ENCODE assay signal across 8 cellular contexts in the genomic region with DNA sequence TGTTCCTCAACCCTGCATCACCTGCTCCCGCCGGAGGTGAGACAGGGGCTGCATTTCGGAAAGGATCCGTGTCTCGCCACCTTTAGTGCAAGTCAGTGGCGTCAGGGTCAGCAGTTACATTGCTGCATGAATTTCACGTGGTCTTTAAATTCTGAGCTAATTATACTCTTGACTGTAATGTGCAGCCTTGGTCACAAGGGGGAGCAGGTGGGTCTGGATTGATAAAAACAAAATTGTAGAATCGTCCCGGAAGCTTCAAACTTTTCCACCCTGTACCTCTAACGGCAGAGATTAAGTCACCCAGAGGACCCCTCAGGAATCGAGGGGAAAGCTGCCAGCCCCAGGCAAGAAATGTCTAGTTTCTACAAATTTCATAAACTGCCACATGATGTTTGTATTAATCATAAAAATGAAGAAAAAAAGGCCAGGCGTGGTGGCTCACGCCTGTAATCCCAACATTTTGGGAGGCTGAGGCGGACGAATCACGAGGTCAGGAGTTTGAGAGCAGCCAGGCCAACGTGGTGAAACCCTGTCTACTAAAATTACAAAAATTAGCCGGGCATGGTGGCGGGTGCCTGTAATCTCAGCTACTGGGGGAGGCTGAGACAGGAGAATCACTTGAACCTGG. TPM values are rescaled to one million over a fixed set of nuclear protein-coding genes. Genes with fewer than 3 reads are reported as not detected.
DNase-seq lines count a peak whose midpoint lies in the region; ATAC-seq, FAIRE-seq and TF ChIP-seq lines count a peak whose summit lies in the region.

No MANE protein-coding gene starts in this region.

- BruUV-seq in IMR-90 (replicated peaks; lab: Mats Ljungman, UMichigan): no TSS peak

- H3K4me1 ChIP-seq in IMR-90 (ENCODE audit: control insufficient read depth, insufficient read depth, low read length) (peaks cover 21% of the 10 kb centered on the region), tibial nerve (peaks cover 0 to 9% (median 0%) of the 10 kb centered on the region in 4 donors)

- H3K79me1 ChIP-seq in IMR-90 (ENCODE audit: low read depth in 1 of 2, low read length in 2 of 2): peaks cover 0 to 19% of the 10 kb centered on the region in 2 experiments; a peak in 1 of 4 replicates

- peak; percentile 75 for TF ChIP-seq RAD21 in IMR-90 (IDR thresholded peaks at IDR 0.05; ENCODE audit: low read length)

- peak overlapping the region in 1 of 2 experiments; percentile 83; a peak in 2 of 4 replicates for H4K8ac ChIP-seq in IMR-90 (ENCODE audit: low read depth in 2 of 2, low read length in 2 of 2)

- H4K91ac ChIP-seq in IMR-90 (ENCODE audit: insufficient read depth, low read depth, low read length): peak overlapping the region; percentile 82

- peak overlapping the region; percentile 69 for H3K18ac ChIP-seq in IMR-90 (ENCODE audit: low read depth, low read length)

- H3K27ac Mint-ChIP-seq in activated T-helper 17 cell treated with anti-CD3 and anti-CD28 coated beads, Interleukin-2, amount 50 U/mL, for 72 hours: peak overlapping the region; percentile 87

- H2AFZ ChIP-seq in IMR-90 (replicated peaks; ENCODE audit: low read length, poor library complexity): no peak overlapping the region

- H3K4me3 Mint-ChIP-seq in activated T-helper 17 cell treated with anti-CD3 and anti-CD28 coated beads, Interleukin-2, amount 50 U/mL, for 72 hours: peak overlapping the region; percentile 25

- POLR2A ChIA-PET in IMR-90 (lab: Charles Lee; ENCODE audit: unreplicated experiment) (interaction anchor here (0.6 to 1.5 kb wide), 6 partner anchors 15 to 254 kb away, joined by 3 to 17 read pairs (median 4); a partner anchor contains a TSS), RWPE1 (lab: Yijun Ruan, JAX; ENCODE audit: low non-redundant PET) (interaction anchor here (1.8 kb wide), 1 partner anchor 34 kb away, joined by 11 read pairs; no protein-coding TSS in a partner anchor)

- H3K27me3 ChIP-seq in IMR-90 (ENCODE audit: control insufficient read depth, insufficient read depth, low read length) (no peaks in the 10 kb centered on the region), tibial nerve (no peaks in the 10 kb centered on the region)

- peak overlapping the region; percentile 8; the same call in 1 of the 2 replicates for H3K56ac ChIP-seq in IMR-90 (ENCODE audit: extremely low read depth, insufficient read depth, low read length)

- CTCF ChIA-PET in IMR-90 (lab: Yijun Ruan, JAX) (interaction anchor here (0.9 to 4.7 kb wide), 9 partner anchors 9 to 131 kb away, joined by 3 to 67 read pairs (median 3); no protein-coding TSS in a partner anchor), RWPE1 (lab: Yijun Ruan, JAX) (interaction anchor here (0.5 to 5.9 kb wide), 19 partner anchors 9 to 530 kb away, joined by 3 to 77 read pairs (median 5); no protein-coding TSS in a partner anchor)

- H4K20me1 ChIP-seq in IMR-90 (ENCODE audit: insufficient read depth, low read length): peaks cover 12% of the 10 kb centered on the region

- intact Hi-C loops in IMR-90 (cut with micrococcal nuclease): loop anchor here (1.0 kb wide), 3 partner anchors 15 to 62 kb away; no protein-coding TSS in a partner anchor

- peak overlapping the region; percentile 75 for H2BK20ac ChIP-seq in IMR-90 (ENCODE audit: low read depth, low read length)

- H3K36me3 ChIP-seq in IMR-90 (ENCODE audit: control insufficient read depth, insufficient read depth, low read length) (peaks cover 22% of the 10 kb centered on the region), tibial nerve (peaks cover 0 to 34% (median 6%) of the 10 kb centered on the region in 3 donors)

- in situ Hi-C loops in IMR-90 (cut with MboI; ENCODE audit: low sequenced_read_pairs): no loop called here

- WGBS in IMR-90 (ENCODE audit: extremely low coverage in 2 of 2, insufficient read length in 1 of 2), 2 experiments: no CpG with 5 or more reads among the region's 19 CpGs
- WGBS in tibial nerve, 2 donors: 32% methylated on average over 19 of the region's 19 CpGs

- TF ChIP-seq POLR2A in IMR-90 (IDR thresholded peaks at IDR 0.05; ENCODE audit: low read depth, low read length) (no peak), tibial nerve (IDR thresholded peaks at IDR 0.05) (no peak)

- peak overlapping the region; percentile 83 for H3K14ac ChIP-seq in IMR-90 (replicated peaks; ENCODE audit: low read depth, low read length)

- FAIRE-seq in D721Med (lab: Jason Lieb, UNC): no peak

- H2BK15ac ChIP-seq in IMR-90 (ENCODE audit: low read depth, low read length): peak overlapping the region; percentile 67; the same call in 1 of the 3 replicates

- H3K23ac ChIP-seq in IMR-90 (ENCODE audit: low read depth, low read length): peak overlapping the region; percentile 61; the same call in 1 of the 2 replicates

- TF ChIP-seq CTCF in D721Med (IDR thresholded peaks at IDR 0.05; ENCODE audit: insufficient read depth, missing control alignments) (peak; percentile 88), IMR-90 (conservative IDR thresholded peaks at IDR 0.05; ENCODE audit: low read depth, low read length) (peak; percentile 81), RWPE1 (conservative IDR thresholded peaks at IDR 0.05; ENCODE audit: low read depth) (peak; percentile 82), fibroblast of villous mesenchyme (IDR thresholded peaks at IDR 0.05; ENCODE audit: insufficient read depth, low read depth, low read length) (peak; percentile 81), tibial nerve (IDR thresholded peaks at IDR 0.05) (peak; percentile 81 to 90 (median 83))

- H3K36me3 Mint-ChIP-seq in activated T-helper 17 cell treated with anti-CD3 and anti-CD28 coated beads, Interleukin-2, amount 50 U/mL, for 72 hours (ENCODE audit: low read depth): peaks cover 58% of the 10 kb centered on the region

- H2AK5ac ChIP-seq in IMR-90 (ENCODE audit: low read depth, low read length): peak overlapping the region; percentile 92; the same call in 1 of the 2 replicates

- H3K9me3 Mint-ChIP-seq in activated T-helper 17 cell treated with anti-CD3 and anti-CD28 coated beads, Interleukin-2, amount 50 U/mL, for 72 hours: no peaks in the 10 kb centered on the region

- H3K4me2 ChIP-seq in IMR-90 (ENCODE audit: low read depth, low read length): peak overlapping the region; percentile 76

- DNase-seq in D721Med (ENCODE audit: insufficient read length, low spot score): peak; percentile 55
- peak; percentile 80 for DNase-seq in IMR-90
- peak; percentile 60 for DNase-seq in RWPE1 (ENCODE audit: low spot score)
- peak; percentile 92 for DNase-seq in fibroblast of villous mesenchyme (ENCODE audit: low read depth)
- DNase-seq in occipital lobe (lab: John Stamatoyannopoulos, UW): peak; percentile 20
- DNase-seq in tibial nerve (ENCODE audit: low spot score in 2 of 2): peak; percentile 85 to 99

- peak overlapping the region; percentile 78 for H2BK120ac ChIP-seq in IMR-90 (ENCODE audit: low read depth, low read length)

- H3K27ac ChIP-seq in IMR-90 (ENCODE audit: insufficient read depth, low read length) (peak overlapping the region; percentile 90), RWPE1 (peak overlapping the region; percentile 80), tibial nerve (peak overlapping the region in 2 of 4 donors; percentile 53 to 65)

- peak overlapping the region; percentile 78 for H2BK5ac ChIP-seq in IMR-90 (ENCODE audit: low read depth, low read length, poor library complexity, severe bottlenecking)

- H2AK9ac ChIP-seq in IMR-90 (replicated peaks; ENCODE audit: low read depth, low read length, poor library complexity): peak overlapping the region; percentile 29

- peaks cover 6% of the 10 kb centered on the region for H3K4me1 Mint-ChIP-seq in activated T-helper 17 cell treated with anti-CD3 and anti-CD28 coated beads, Interleukin-2, amount 50 U/mL, for 72 hours

- no peaks in the 10 kb centered on the region for H3K27me3 Mint-ChIP-seq in activated T-helper 17 cell treated with anti-CD3 and anti-CD28 coated beads, Interleukin-2, amount 50 U/mL, for 72 hours

- dilution Hi-C loops in IMR-90 (cut with HindIII; ENCODE audit: low sequenced_read_pairs, unreplicated experiment): no loop called here

- H3K9me3 ChIP-seq in IMR-90 (ENCODE audit: control insufficient read depth, insufficient read depth, low read length) (no peaks in the 10 kb centered on the region), tibial nerve (no peaks in the 10 kb centered on the region)

- peak overlapping the region; percentile 86 for H3K4ac ChIP-seq in IMR-90 (ENCODE audit: low read depth, low read length)

- H3K4me3 ChIP-seq in IMR-90 (ENCODE audit: insufficient read depth, low read depth, low read length): no peak overlapping the region
- no peak overlapping the region for H3K4me3 ChIP-seq in fibroblast of villous mesenchyme (ENCODE audit: low read depth, low read length)
- H3K4me3 ChIP-seq in tibial nerve: no peak overlapping the region

- H3K9ac ChIP-seq in IMR-90 (ENCODE audit: low read depth, low read length): peak overlapping the region; percentile 56

- peak overlapping the region; percentile 69 for H4K5ac ChIP-seq in IMR-90 (ENCODE audit: low read depth, low read length)

- peak in 1 of 2 donors; percentile 37 for TF ChIP-seq EP300 in tibial nerve (IDR thresholded peaks at IDR 0.05)

- peak; percentile 70 for ATAC-seq in IMR-90 (ENCODE audit: low read depth)
- peak; percentile 66 for ATAC-seq in activated T-helper 17 cell treated with anti-CD3 and anti-CD28 coated beads, Interleukin-2, amount 50 U/mL, for 72 hours (replicated peaks)
- ATAC-seq in HG03521 (IDR thresholded peaks at IDR 0.05; ENCODE audit: unreplicated experiment): no peak

- H3K9me1 ChIP-seq in IMR-90 (ENCODE audit: insufficient read depth, low read length): no peaks in the 10 kb centered on the region; the same call in 1 of the 2 replicates

TF ChIP-seq in IMR-90, 13 proteins besides CTCF, POLR2A, EP300 and RAD21 (continues in another document):
- no peak for TF ChIP-seq MXI1 (IDR thresholded peaks at IDR 0.05; ENCODE audit: borderline replicate concordance, low read depth, low read length)

RNA-seq across cellular contexts. Expression of a gene that starts 20.2 kb away (rescaled TPM):
- total RNA-seq in IMR-90 (2012; rRNA removed): 1.6 and 1.9 TPM in 2 replicates
- polyA plus RNA-seq in IMR-90 (2012; rRNA removed): 6.5 and 7.3 TPM in 2 replicates
- polyA plus RNA-seq in IMR-90 (2012; cell fraction: cytosol; rRNA removed): 4.4 and 12.4 TPM in 2 replicates
- 14.7 and 19.5 TPM in 2 replicates for polyA plus RNA-seq in IMR-90 (2012; cell fraction: nucleus; rRNA removed; ENCODE audit: low replicate concordance)
- 10 to 100 TPM; 18.7 to 41.9 TPM for total RNA-seq in activated T-helper 17 cell treated with anti-CD3 and anti-CD28 coated beads, Interleukin-2, amount 50 U/mL, for 72 hours
- total RNA-seq in fibroblast of villous mesenchyme: 6.0 and 14.2 TPM in 2 replicates
- 13.4 TPM for total RNA-seq in occipital lobe
- total RNA-seq in tibial nerve: 10 to 100 TPM in 1 of 4 donors, 1 to 10 TPM in 3; 2.8 to 11.0 (median 6.3) TPM

RNA-seq across cellular contexts. Expression of a gene that starts 45.5 kb away (rescaled TPM):
- 2.9 and 3.6 TPM in 2 replicates for total RNA-seq in IMR-90 (2012; rRNA removed)
- 8.6 and 9.6 TPM in 2 replicates for polyA plus RNA-seq in IMR-90 (2012; rRNA removed)
- 5.6 and 8.4 TPM in 2 replicates for polyA plus RNA-seq in IMR-90 (2012; cell fraction: cytosol; rRNA removed)
- 29.1 and 33.9 TPM in 2 replicates for polyA plus RNA-seq in IMR-90 (2012; cell fraction: nucleus; rRNA removed; ENCODE audit: low replicate concordance)
- 10 to 100 TPM; 38.9 to 44.6 TPM for total RNA-seq in activated T-helper 17 cell treated with anti-CD3 and anti-CD28 coated beads, Interleukin-2, amount 50 U/mL, for 72 hours
- 7.3 and 8.4 TPM in 2 replicates for total RNA-seq in fibroblast of villous mesenchyme
- total RNA-seq in occipital lobe: 2.8 TPM
- 10 to 100 TPM; 23.8 to 39.0 (median 32.7) TPM for total RNA-seq in tibial nerve

Comparison
In these comparisons a context has a peak if more than half of its experiments do, and no peak if none do; other contexts are left out.
1. DNase-seq: peak in every context shown above with its lines; median percentile 92 in fibroblast of villous mesenchyme; 92 in tibial nerve; 80 in IMR-90; 60 in RWPE1; 55 in D721Med; 20 in occipital lobe.